In genomic region chr11:803467-803742, GRCh38 we compare ENCODE assay signal across 12 cellular contexts. TPM values are rescaled to one million over a fixed set of nuclear protein-coding genes. Genes with fewer than 3 reads are reported as not detected.
DNase-seq lines count a peak whose midpoint lies in the region; ATAC-seq and TF ChIP-seq lines count a peak whose summit lies in the region.
"Had no signal": no experiment of that assay in that cellular context is flagged by ENCODE, and none has a peak within 500 bp of the region (broad histone marks: within the 10 kb centered on the region; RNA-seq: fewer than 3 reads in every experiment).

No MANE protein-coding gene starts in this region.

- 0 out of 2 replicates have a peak overlapping the region, but pooled peaks have one; percentile 87 for H3K4ac ChIP-seq in IMR-90 (ENCODE audit: low read depth, low read length)

- TF ChIP-seq CTCF in IMR-90 (conservative IDR thresholded peaks at IDR 0.05; ENCODE audit: low read depth, low read length) (no peak), nephron (IDR thresholded peaks at IDR 0.05; ENCODE audit: unreplicated experiment in 3 of 3) (no peak), A673 (conservative IDR thresholded peaks at IDR 0.05; ENCODE audit: low read depth, low read length) (no peak)

- intact Hi-C loops in activated CD4-positive, alpha-beta T cell treated with anti-CD3 and anti-CD28 coated beads for 36 hours (cut with DNase I, micrococcal nuclease): no loop called here
- intact Hi-C loops in IMR-90 (cut with micrococcal nuclease) (no loop called here), A673 (cut with micrococcal nuclease; ENCODE audit: unreplicated experiment) (no loop called here)

- no peaks in the 10 kb centered on the region for H3K27me3 ChIP-seq in IMR-90 (ENCODE audit: control insufficient read depth, insufficient read depth, low read length)
- H3K27me3 ChIP-seq in A673 (replicated peaks; ENCODE audit: insufficient read depth, low read depth, low read length, poor library complexity): no peaks in the 10 kb centered on the region
- H3K27me3 ChIP-seq: transverse colon had no signal

- H3K27ac Mint-ChIP-seq in activated CD4-positive, alpha-beta T cell treated with anti-CD3 and anti-CD28 coated beads for 36 hours: no peak overlapping the region
- H3K27ac Mint-ChIP-seq in activated naive CD8-positive, alpha-beta T cell treated with anti-CD3 and anti-CD28 coated beads, Interleukin-2, amount 50 U/mL, for 24 hours: no peak overlapping the region
- no peak overlapping the region for H3K27ac Mint-ChIP-seq in nephron

- no peak overlapping the region for H4K5ac ChIP-seq in IMR-90 (ENCODE audit: low read depth, low read length)

- peak overlapping the region; percentile 52; the same call in 1 of the 2 replicates for H3K14ac ChIP-seq in IMR-90 (replicated peaks; ENCODE audit: low read depth, low read length)

- H2BK15ac ChIP-seq in IMR-90 (ENCODE audit: low read depth, low read length): no peak overlapping the region

- H3K4me3 ChIP-seq in IMR-90 (ENCODE audit: insufficient read depth, low read depth, low read length): no peak overlapping the region
- no peak overlapping the region for H3K4me3 ChIP-seq in A673 (ENCODE audit: low read depth, low read length, poor library complexity, severe bottlenecking)

- peak overlapping the region; percentile 76 for H3K4me3 Mint-ChIP-seq in activated CD4-positive, alpha-beta T cell treated with anti-CD3 and anti-CD28 coated beads for 36 hours
- H3K4me3 Mint-ChIP-seq in activated naive CD8-positive, alpha-beta T cell treated with anti-CD3 and anti-CD28 coated beads, Interleukin-2, amount 50 U/mL, for 24 hours: peak overlapping the region; percentile 45
- peak overlapping the region in 2 of 3 experiments; percentile 25 to 79 for H3K4me3 Mint-ChIP-seq in nephron

- peak overlapping the region in 1 of 2 experiments; percentile 32; a peak in 1 of 4 replicates for H4K8ac ChIP-seq in IMR-90 (ENCODE audit: low read depth in 2 of 2, low read length in 2 of 2)

- no peaks in the 10 kb centered on the region for H3K9me1 ChIP-seq in IMR-90 (ENCODE audit: insufficient read depth, low read length)

- peak overlapping the region; percentile 90 for H2AK9ac ChIP-seq in IMR-90 (replicated peaks; ENCODE audit: low read depth, low read length, poor library complexity)

- in situ Hi-C loops in IMR-90 (cut with MboI; ENCODE audit: low sequenced_read_pairs): no loop called here

- H4K91ac ChIP-seq in IMR-90 (ENCODE audit: insufficient read depth, low read depth, low read length): peak overlapping the region; percentile 15; the same call in 1 of the 2 replicates

- POLR2A ChIA-PET in activated CD4-positive, alpha-beta T cell treated with anti-CD3 and anti-CD28 coated beads for 36 hours (lab: Charles Lee): no interaction called here
- POLR2A ChIA-PET in IMR-90 (lab: Charles Lee; ENCODE audit: unreplicated experiment): interaction anchor here (0.6 kb wide), 1 partner anchor 38 kb away, joined by 3 read pairs; no protein-coding TSS in a partner anchor
- POLR2A ChIA-PET in A673 (lab: Charles Lee; ENCODE audit: low non-redundant PET): no interaction called here

- DNase-seq in activated CD4-positive, alpha-beta T cell treated with anti-CD3 and anti-CD28 coated beads for 36 hours: no peak
- DNase-seq in activated CD4-positive, alpha-beta T cell treated with anti-CD3 and anti-CD28 coated beads for 1 hour: no peak
- DNase-seq in IMR-90 (no peak), A673 (ENCODE audit: low spot score) (no peak), CD1c-positive myeloid dendritic cell (ENCODE audit: extremely low spot score) (no peak)
- no peak for DNase-seq in activated naive CD8-positive, alpha-beta T cell treated with anti-CD3 and anti-CD28 coated beads, Interleukin-2, amount 50 U/mL, for 24 hours
- DNase-seq in activated effector memory CD4-positive, alpha-beta T cell treated with anti-CD3 and anti-CD28 coated beads, Interleukin-2, amount 50 U/mL, for 16 hours: no peak
- DNase-seq: Right ventricle myocardium superior, transverse colon had no signal

- no TSS peak for BruUV-seq in IMR-90 (replicated peaks; lab: Mats Ljungman, UMichigan)
- no TSS peak for BruUV-seq in A673 (replicated peaks; lab: Mats Ljungman, UMichigan)

- peak overlapping the region; percentile 99 for H3K4me2 ChIP-seq in IMR-90 (ENCODE audit: low read depth, low read length)

- H2BK20ac ChIP-seq in IMR-90 (ENCODE audit: low read depth, low read length): no peak overlapping the region

- CTCF ChIA-PET in activated CD4-positive, alpha-beta T cell treated with anti-CD3 and anti-CD28 coated beads for 36 hours (lab: Charles Lee): interaction anchor here (1.1 kb wide), 1 partner anchor 248 kb away, joined by 3 read pairs; no protein-coding TSS in a partner anchor
- CTCF ChIA-PET in IMR-90 (lab: Yijun Ruan, JAX) (no interaction called here), A673 (lab: Charles Lee) (no interaction called here)

- ATAC-seq in activated CD4-positive, alpha-beta T cell treated with anti-CD3 and anti-CD28 coated beads for 36 hours: no peak
- no peak for ATAC-seq in IMR-90 (ENCODE audit: low read depth)
- no peak for ATAC-seq in activated naive CD8-positive, alpha-beta T cell treated with anti-CD3 and anti-CD28 coated beads, Interleukin-2, amount 50 U/mL, for 24 hours

- H4K20me1 ChIP-seq in IMR-90 (ENCODE audit: insufficient read depth, low read length): no peaks in the 10 kb centered on the region

- H2BK120ac ChIP-seq in IMR-90 (ENCODE audit: low read depth, low read length): no peak overlapping the region

- H2AK5ac ChIP-seq in IMR-90 (ENCODE audit: low read depth, low read length): peak overlapping the region; percentile 35; the same call in 1 of the 2 replicates

- peak overlapping the region; percentile 57 for H2BK5ac ChIP-seq in IMR-90 (ENCODE audit: low read depth, low read length, poor library complexity, severe bottlenecking)

- peaks cover 3 to 36% of the 10 kb centered on the region in 2 experiments; a peak in 3 of 4 replicates for H3K79me1 ChIP-seq in IMR-90 (ENCODE audit: low read depth in 1 of 2, low read length in 2 of 2)

- no peaks in the 10 kb centered on the region for H3K9me3 ChIP-seq in IMR-90 (ENCODE audit: control insufficient read depth, insufficient read depth, low read length)
- no peaks in the 10 kb centered on the region for H3K9me3 ChIP-seq in A673 (ENCODE audit: low read depth, low read length, poor library complexity, severe bottlenecking)
- H3K9me3 ChIP-seq: A549, transverse colon had no signal

- peaks cover 13% of the 10 kb centered on the region for H3K4me1 Mint-ChIP-seq in activated CD4-positive, alpha-beta T cell treated with anti-CD3 and anti-CD28 coated beads for 36 hours
- H3K4me1 Mint-ChIP-seq in activated naive CD8-positive, alpha-beta T cell treated with anti-CD3 and anti-CD28 coated beads, Interleukin-2, amount 50 U/mL, for 24 hours: peaks cover 13% of the 10 kb centered on the region
- H3K4me1 Mint-ChIP-seq in nephron: peaks cover 5% of the 10 kb centered on the region

- peak overlapping the region; percentile 63 for H2AFZ ChIP-seq in IMR-90 (replicated peaks; ENCODE audit: low read length, poor library complexity)

- dilution Hi-C loops in IMR-90 (cut with HindIII; ENCODE audit: low sequenced_read_pairs, unreplicated experiment): no loop called here

- peaks cover 8% of the 10 kb centered on the region for H3K36me3 Mint-ChIP-seq in activated CD4-positive, alpha-beta T cell treated with anti-CD3 and anti-CD28 coated beads for 36 hours (ENCODE audit: low read depth)
- H3K36me3 Mint-ChIP-seq in activated naive CD8-positive, alpha-beta T cell treated with anti-CD3 and anti-CD28 coated beads, Interleukin-2, amount 50 U/mL, for 24 hours (ENCODE audit: low read depth): no peaks in the 10 kb centered on the region
- H3K36me3 Mint-ChIP-seq in nephron (ENCODE audit: low read depth): no peaks in the 10 kb centered on the region

- H3K27me3 Mint-ChIP-seq in activated CD4-positive, alpha-beta T cell treated with anti-CD3 and anti-CD28 coated beads for 36 hours: no peaks in the 10 kb centered on the region
- H3K27me3 Mint-ChIP-seq in activated naive CD8-positive, alpha-beta T cell treated with anti-CD3 and anti-CD28 coated beads, Interleukin-2, amount 50 U/mL, for 24 hours: no peaks in the 10 kb centered on the region
- no peaks in the 10 kb centered on the region for H3K27me3 Mint-ChIP-seq in nephron (ENCODE audit: low read depth)

- H3K9ac ChIP-seq in IMR-90 (ENCODE audit: low read depth, low read length): peak overlapping the region; percentile 23; the same call in 1 of the 2 replicates

- no peak for TF ChIP-seq POLR2A in IMR-90 (IDR thresholded peaks at IDR 0.05; ENCODE audit: low read depth, low read length)

- no peaks in the 10 kb centered on the region for H3K9me3 Mint-ChIP-seq in activated CD4-positive, alpha-beta T cell treated with anti-CD3 and anti-CD28 coated beads for 36 hours (ENCODE audit: low read depth)
- H3K9me3 Mint-ChIP-seq in activated naive CD8-positive, alpha-beta T cell treated with anti-CD3 and anti-CD28 coated beads, Interleukin-2, amount 50 U/mL, for 24 hours: no peaks in the 10 kb centered on the region
- H3K9me3 Mint-ChIP-seq in nephron: no peaks in the 10 kb centered on the region

- no peak overlapping the region for H3K56ac ChIP-seq in IMR-90 (ENCODE audit: extremely low read depth, insufficient read depth, low read length)

- H3K4me1 ChIP-seq in IMR-90 (ENCODE audit: control insufficient read depth, insufficient read depth, low read length): peaks cover 16% of the 10 kb centered on the region
- H3K4me1 ChIP-seq in A673 (ENCODE audit: insufficient read depth, low read length, poor library complexity, severe bottlenecking): no peaks in the 10 kb centered on the region

- H3K23ac ChIP-seq in IMR-90 (ENCODE audit: low read depth, low read length): no peak overlapping the region

- H3K27ac ChIP-seq in IMR-90 (ENCODE audit: insufficient read depth, low read length): no peak overlapping the region
- H3K27ac ChIP-seq in A673 (ENCODE audit: low read depth, low read length, poor library complexity, severe bottlenecking): no peak overlapping the region
- H3K27ac ChIP-seq: transverse colon had no signal

- 100% methylated on average over 1 of the region's 8 CpGs; no CpG with 5 or more reads in 1 of the 2 experiments for whole genome bisulfite sequencing in IMR-90 (ENCODE audit: extremely low coverage in 2 of 2, insufficient read length in 1 of 2), 2 experiments

- no peak overlapping the region for H3K18ac ChIP-seq in IMR-90 (ENCODE audit: low read depth, low read length)

- TF ChIP-seq RAD21 in IMR-90 (IDR thresholded peaks at IDR 0.05; ENCODE audit: low read length): no peak

- H3K36me3 ChIP-seq in IMR-90 (ENCODE audit: control insufficient read depth, insufficient read depth, low read length): peaks cover 26% of the 10 kb centered on the region
- H3K36me3 ChIP-seq in A673 (ENCODE audit: insufficient read depth, low read length, poor library complexity, severe bottlenecking): peaks cover 13% of the 10 kb centered on the region
- H3K36me3 ChIP-seq: transverse colon had no signal

RNA-seq across cellular contexts. Expression of gene PIDD1, which starts 1.6 kb away (rescaled TPM):
- total RNA-seq in activated CD4-positive, alpha-beta T cell treated with anti-CD3 and anti-CD28 coated beads for 36 hours: 10 to 100 TPM; 21.1 to 29.1 TPM
- total RNA-seq in IMR-90 (2012; rRNA removed): 0.56 and 1.3 TPM in 2 replicates
- polyA plus RNA-seq in IMR-90 (2012; rRNA removed): 16.4 and 20.3 TPM in 2 replicates
- polyA plus RNA-seq in IMR-90 (2012; cell fraction: cytosol; rRNA removed): 8.2 and 12.3 TPM in 2 replicates
- polyA plus RNA-seq in IMR-90 (2012; cell fraction: nucleus; rRNA removed; ENCODE audit: low replicate concordance): 104 and 312 TPM in 2 replicates
- total RNA-seq in A673 (2021): 20.6 and 23.9 TPM in 2 replicates

RNA-seq across cellular contexts. Expression of gene SLC25A22, which starts 5.3 kb away (rescaled TPM):
- 10 to 100 TPM; 33.9 to 36.6 TPM for total RNA-seq in activated CD4-positive, alpha-beta T cell treated with anti-CD3 and anti-CD28 coated beads for 36 hours
- total RNA-seq in IMR-90 (2012; rRNA removed) (7.2 and 8.2 TPM in 2 replicates), A673 (2021) (33.3 and 38.1 TPM in 2 replicates)
- polyA plus RNA-seq in IMR-90 (2012; rRNA removed): 41.3 and 48.8 TPM in 2 replicates
- 33.9 and 46.7 TPM in 2 replicates for polyA plus RNA-seq in IMR-90 (2012; cell fraction: cytosol; rRNA removed)
- 73.0 and 204 TPM in 2 replicates for polyA plus RNA-seq in IMR-90 (2012; cell fraction: nucleus; rRNA removed; ENCODE audit: low replicate concordance)

RNA-seq across cellular contexts. Expression of gene RPLP2, which starts 6.4 kb away (rescaled TPM):
- 1,000 to 10,000 TPM; 2,132 to 3,230 TPM for total RNA-seq in activated CD4-positive, alpha-beta T cell treated with anti-CD3 and anti-CD28 coated beads for 36 hours
- total RNA-seq in IMR-90 (2012; rRNA removed) (59.9 and 95.0 TPM in 2 replicates), A673 (2021) (1,325 and 1,354 TPM in 2 replicates)
- polyA plus RNA-seq in IMR-90 (2012; rRNA removed): 1,851 and 1,897 TPM in 2 replicates
- polyA plus RNA-seq in IMR-90 (2012; cell fraction: cytosol; rRNA removed): 794 and 1,177 TPM in 2 replicates
- polyA plus RNA-seq in IMR-90 (2012; cell fraction: nucleus; rRNA removed; ENCODE audit: low replicate concordance): 397 and 406 TPM in 2 replicates

RNA-seq across cellular contexts. Expression of gene CEND1, which starts 13.5 kb away (rescaled TPM):
- 1 to 10 TPM in 1 of 2 experiments, under 1 TPM in 1; 0.50 to 1.1 TPM for total RNA-seq in activated CD4-positive, alpha-beta T cell treated with anti-CD3 and anti-CD28 coated beads for 36 hours
- 0.83 and 0.90 TPM in 2 replicates for total RNA-seq in IMR-90 (2012; rRNA removed)
- 4.0 and 5.0 TPM in 2 replicates for polyA plus RNA-seq in IMR-90 (2012; rRNA removed)
- polyA plus RNA-seq in IMR-90 (2012; cell fraction: cytosol; rRNA removed): 3.3 and 5.1 TPM in 2 replicates
- 1.7 and 3.7 TPM in 2 replicates for polyA plus RNA-seq in IMR-90 (2012; cell fraction: nucleus; rRNA removed; ENCODE audit: low replicate concordance)
- total RNA-seq in A673 (2021): 0.24 and 0.52 TPM in 2 replicates
- total RNA-seq: liver had no signal
- polyA plus RNA-seq: liver had no signal

RNA-seq across cellular contexts. Expression of gene PNPLA2, which starts 15.3 kb away (rescaled TPM):
- total RNA-seq in activated CD4-positive, alpha-beta T cell treated with anti-CD3 and anti-CD28 coated beads for 36 hours: 10 to 100 TPM; 24.7 to 26.2 TPM
- total RNA-seq in IMR-90 (2012; rRNA removed) (7.0 and 7.2 TPM in 2 replicates), A673 (2021) (45.0 and 45.4 TPM in 2 replicates)
- 94.3 and 109 TPM in 2 replicates for polyA plus RNA-seq in IMR-90 (2012; rRNA removed)
- 84.2 and 129 TPM in 2 replicates for polyA plus RNA-seq in IMR-90 (2012; cell fraction: cytosol; rRNA removed)
- polyA plus RNA-seq in IMR-90 (2012; cell fraction: nucleus; rRNA removed; ENCODE audit: low replicate concordance): 289 and 727 TPM in 2 replicates

Comparison
In these comparisons a context has a peak if more than half of its experiments do, and no peak if none do; other contexts are left out.
1. RNA of gene RPLP2, which starts 6.4 kb away (total RNA-seq): 2,132 to 3,230 TPM in activated CD4-positive, alpha-beta T cell treated with anti-CD3 and anti-CD28 coated beads for 36 hours and 1,325 to 1,354 TPM in A673; 59.9 to 95.0 TPM in IMR-90; every median in the first group is over 10 times any median in the second.
2. Peak in every context shown above with its lines, with median percentiles within 50 percentile points of each other: H3K4me3 Mint-ChIP-seq.